In the genomic region with DNA sequence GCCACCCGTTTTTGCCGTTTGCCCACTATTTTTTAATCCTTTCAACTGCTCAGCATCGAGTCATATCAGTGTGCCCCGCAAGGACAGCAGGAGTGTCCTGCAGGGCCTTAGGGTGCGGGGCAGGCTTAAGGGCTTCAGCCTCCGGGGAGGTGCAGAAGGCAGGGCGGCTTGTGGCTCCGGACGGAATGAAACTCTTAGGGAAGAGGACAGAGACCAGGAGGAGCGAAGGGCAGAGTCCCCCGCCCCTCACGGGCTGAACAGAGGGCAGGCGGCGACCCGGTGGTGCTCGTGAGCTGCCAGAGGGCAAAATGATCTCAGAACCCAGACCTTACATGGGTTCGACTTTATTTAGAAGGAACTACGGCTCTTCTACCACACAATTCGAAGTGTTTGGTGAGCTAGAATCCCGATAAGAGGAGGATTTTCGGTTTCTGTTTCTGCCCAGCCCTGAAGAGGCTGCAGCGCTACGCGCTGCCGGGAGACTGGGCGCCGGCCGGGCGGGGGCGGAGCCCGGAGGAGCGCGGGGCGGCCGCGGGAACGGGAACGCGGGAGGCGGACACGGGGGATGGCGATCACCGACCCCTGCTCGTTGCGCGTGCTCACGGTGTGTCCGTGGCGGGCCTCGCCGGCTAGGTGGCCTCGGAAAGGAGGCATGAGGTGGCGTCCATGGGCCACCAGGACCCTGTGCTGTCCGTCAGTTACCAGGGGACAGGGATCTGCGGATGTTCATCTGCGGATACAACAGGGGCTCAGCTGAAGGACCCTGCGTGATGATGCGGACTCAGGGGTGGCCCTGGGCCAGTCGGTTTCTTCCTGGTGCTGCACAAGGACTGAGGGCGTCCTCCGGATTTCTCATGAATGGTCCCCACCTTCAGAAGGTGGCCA, we compare ENCODE assay signal across 1 cellular context.
TF ChIP-seq lines count a peak whose summit lies in the region.

No MANE protein-coding gene starts in this region.

TF ChIP-seq in HepG2, 621 proteins besides CTCF, POLR2A, EP300 and RAD21 (continued from another document and continues in another):
- TF ChIP-seq HMGXB3 (CRISPR knock-in tag; IDR thresholded peaks at IDR 0.05; ENCODE audit: borderline replicate concordance) (no peak), ZNF629 (CRISPR knock-in tag; conservative IDR thresholded peaks at IDR 0.05) (peak; percentile 34; the same call in 1 of the 2 replicates), PAF1 (CRISPR knock-in tag; IDR thresholded peaks at IDR 0.05) (no peak), EHMT2 (IDR thresholded peaks at IDR 0.05; ENCODE audit: borderline replicate concordance, low read depth, low read length) (no peak), TRAFD1 (CRISPR knock-in tag; IDR thresholded peaks at IDR 0.05; ENCODE audit: borderline replicate concordance) (no peak), ZNF549 (CRISPR knock-in tag; IDR thresholded peaks at IDR 0.05) (no peak), MAFK (conservative IDR thresholded peaks at IDR 0.05 in 1 of 2, IDR thresholded peaks at IDR 0.05 in 1 of 2; ENCODE audit: low read length in 2 of 2) (no peak), KDM2A (CRISPR knock-in tag; IDR thresholded peaks at IDR 0.05; ENCODE audit: borderline replicate concordance, low read depth) (peak; percentile 15; the same call in 1 of the 2 replicates), SP5 (CRISPR knock-in tag; IDR thresholded peaks at IDR 0.05; ENCODE audit: borderline replicate concordance, low read depth) (peak; percentile 25; the same call in 1 of the 2 replicates), NCOA2 (CRISPR knock-in tag; IDR thresholded peaks at IDR 0.05) (no peak), ZNF460 (CRISPR knock-in tag; IDR thresholded peaks at IDR 0.05; ENCODE audit: borderline replicate concordance) (no peak), ZNF512 (CRISPR knock-in tag; IDR thresholded peaks at IDR 0.05) (no peak), ZNF251 (CRISPR knock-in tag; IDR thresholded peaks at IDR 0.05) (no peak), ZNF160 (CRISPR knock-in tag; IDR thresholded peaks at IDR 0.05) (no peak), SIN3A (IDR thresholded peaks at IDR 0.05; ENCODE audit: borderline replicate concordance, low read depth, low read length) (no peak), ATM (IDR thresholded peaks at IDR 0.05; ENCODE audit: borderline replicate concordance) (no peak), ZNF891 (CRISPR knock-in tag; IDR thresholded peaks at IDR 0.05) (no peak), YY1 (IDR thresholded peaks at IDR 0.05; ENCODE audit: insufficient read depth, insufficient replicate concordance, low read depth, low read length) (peak; percentile 48), ZNF670 (CRISPR knock-in tag; IDR thresholded peaks at IDR 0.05; ENCODE audit: borderline replicate concordance) (peak; percentile 60; the same call in 1 of the 2 replicates), RXRA (CRISPR knock-in tag; IDR thresholded peaks at IDR 0.05) (no peak; the same call in 1 of the 2 replicates), ZBTB7A (CRISPR knock-in tag; IDR thresholded peaks at IDR 0.05) (peak; percentile 88), HOXA3 (CRISPR knock-in tag; IDR thresholded peaks at IDR 0.05) (peak; percentile 64), XBP1 (CRISPR knock-in tag; IDR thresholded peaks at IDR 0.05) (peak; percentile 29; the same call in 1 of the 2 replicates), ZFP1 (CRISPR knock-in tag; IDR thresholded peaks at IDR 0.05) (no peak), ISL2 (CRISPR knock-in tag; IDR thresholded peaks at IDR 0.05) (peak; percentile 62), ZNF383 (CRISPR knock-in tag; IDR thresholded peaks at IDR 0.05; ENCODE audit: borderline replicate concordance) (no peak), ARID4A (CRISPR knock-in tag; IDR thresholded peaks at IDR 0.05; ENCODE audit: borderline replicate concordance) (peak; percentile 70; the same call in 1 of the 2 replicates), ELK4 (CRISPR knock-in tag; IDR thresholded peaks at IDR 0.05; ENCODE audit: borderline replicate concordance) (peak; percentile 65; the same call in 1 of the 2 replicates)
- TF ChIP-seq, protein P1, sequence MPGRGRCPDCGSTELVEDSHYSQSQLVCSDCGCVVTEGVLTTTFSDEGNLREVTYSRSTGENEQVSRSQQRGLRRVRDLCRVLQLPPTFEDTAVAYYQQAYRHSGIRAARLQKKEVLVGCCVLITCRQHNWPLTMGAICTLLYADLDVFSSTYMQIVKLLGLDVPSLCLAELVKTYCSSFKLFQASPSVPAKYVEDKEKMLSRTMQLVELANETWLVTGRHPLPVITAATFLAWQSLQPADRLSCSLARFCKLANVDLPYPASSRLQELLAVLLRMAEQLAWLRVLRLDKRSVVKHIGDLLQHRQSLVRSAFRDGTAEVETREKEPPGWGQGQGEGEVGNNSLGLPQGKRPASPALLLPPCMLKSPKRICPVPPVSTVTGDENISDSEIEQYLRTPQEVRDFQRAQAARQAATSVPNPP (CRISPR knock-in tag; IDR thresholded peaks at IDR 0.05), result no peak
- TF ChIP-seq, protein P2, sequence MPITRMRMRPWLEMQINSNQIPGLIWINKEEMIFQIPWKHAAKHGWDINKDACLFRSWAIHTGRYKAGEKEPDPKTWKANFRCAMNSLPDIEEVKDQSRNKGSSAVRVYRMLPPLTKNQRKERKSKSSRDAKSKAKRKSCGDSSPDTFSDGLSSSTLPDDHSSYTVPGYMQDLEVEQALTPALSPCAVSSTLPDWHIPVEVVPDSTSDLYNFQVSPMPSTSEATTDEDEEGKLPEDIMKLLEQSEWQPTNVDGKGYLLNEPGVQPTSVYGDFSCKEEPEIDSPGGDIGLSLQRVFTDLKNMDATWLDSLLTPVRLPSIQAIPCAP (CRISPR knock-in tag; IDR thresholded peaks at IDR 0.05; ENCODE audit: low read depth), result no peak
- TF ChIP-seq, protein P3, sequence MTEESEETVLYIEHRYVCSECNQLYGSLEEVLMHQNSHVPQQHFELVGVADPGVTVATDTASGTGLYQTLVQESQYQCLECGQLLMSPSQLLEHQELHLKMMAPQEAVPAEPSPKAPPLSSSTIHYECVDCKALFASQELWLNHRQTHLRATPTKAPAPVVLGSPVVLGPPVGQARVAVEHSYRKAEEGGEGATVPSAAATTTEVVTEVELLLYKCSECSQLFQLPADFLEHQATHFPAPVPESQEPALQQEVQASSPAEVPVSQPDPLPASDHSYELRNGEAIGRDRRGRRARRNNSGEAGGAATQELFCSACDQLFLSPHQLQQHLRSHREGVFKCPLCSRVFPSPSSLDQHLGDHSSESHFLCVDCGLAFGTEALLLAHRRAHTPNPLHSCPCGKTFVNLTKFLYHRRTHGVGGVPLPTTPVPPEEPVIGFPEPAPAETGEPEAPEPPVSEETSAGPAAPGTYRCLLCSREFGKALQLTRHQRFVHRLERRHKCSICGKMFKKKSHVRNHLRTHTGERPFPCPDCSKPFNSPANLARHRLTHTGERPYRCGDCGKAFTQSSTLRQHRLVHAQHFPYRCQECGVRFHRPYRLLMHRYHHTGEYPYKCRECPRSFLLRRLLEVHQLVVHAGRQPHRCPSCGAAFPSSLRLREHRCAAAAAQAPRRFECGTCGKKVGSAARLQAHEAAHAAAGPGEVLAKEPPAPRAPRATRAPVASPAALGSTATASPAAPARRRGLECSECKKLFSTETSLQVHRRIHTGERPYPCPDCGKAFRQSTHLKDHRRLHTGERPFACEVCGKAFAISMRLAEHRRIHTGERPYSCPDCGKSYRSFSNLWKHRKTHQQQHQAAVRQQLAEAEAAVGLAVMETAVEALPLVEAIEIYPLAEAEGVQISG (CRISPR knock-in tag; IDR thresholded peaks at IDR 0.05), result peak; percentile 73
- TF ChIP-seq, protein P4, sequence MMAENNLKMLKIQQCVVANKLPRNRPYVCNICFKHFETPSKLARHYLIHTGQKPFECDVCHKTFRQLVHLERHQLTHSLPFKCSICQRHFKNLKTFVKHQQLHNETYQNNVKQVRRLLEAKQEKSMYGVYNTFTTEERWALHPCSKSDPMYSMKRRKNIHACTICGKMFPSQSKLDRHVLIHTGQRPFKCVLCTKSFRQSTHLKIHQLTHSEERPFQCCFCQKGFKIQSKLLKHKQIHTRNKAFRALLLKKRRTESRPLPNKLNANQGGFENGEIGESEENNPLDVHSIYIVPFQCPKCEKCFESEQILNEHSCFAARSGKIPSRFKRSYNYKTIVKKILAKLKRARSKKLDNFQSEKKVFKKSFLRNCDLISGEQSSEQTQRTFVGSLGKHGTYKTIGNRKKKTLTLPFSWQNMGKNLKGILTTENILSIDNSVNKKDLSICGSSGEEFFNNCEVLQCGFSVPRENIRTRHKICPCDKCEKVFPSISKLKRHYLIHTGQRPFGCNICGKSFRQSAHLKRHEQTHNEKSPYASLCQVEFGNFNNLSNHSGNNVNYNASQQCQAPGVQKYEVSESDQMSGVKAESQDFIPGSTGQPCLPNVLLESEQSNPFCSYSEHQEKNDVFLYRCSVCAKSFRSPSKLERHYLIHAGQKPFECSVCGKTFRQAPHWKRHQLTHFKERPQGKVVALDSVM (CRISPR knock-in tag; IDR thresholded peaks at IDR 0.05), result no peak; the same call in 1 of the 2 replicates
